Comparison of ENCODE assay signal across 1 cellular context in the genomic region with DNA sequence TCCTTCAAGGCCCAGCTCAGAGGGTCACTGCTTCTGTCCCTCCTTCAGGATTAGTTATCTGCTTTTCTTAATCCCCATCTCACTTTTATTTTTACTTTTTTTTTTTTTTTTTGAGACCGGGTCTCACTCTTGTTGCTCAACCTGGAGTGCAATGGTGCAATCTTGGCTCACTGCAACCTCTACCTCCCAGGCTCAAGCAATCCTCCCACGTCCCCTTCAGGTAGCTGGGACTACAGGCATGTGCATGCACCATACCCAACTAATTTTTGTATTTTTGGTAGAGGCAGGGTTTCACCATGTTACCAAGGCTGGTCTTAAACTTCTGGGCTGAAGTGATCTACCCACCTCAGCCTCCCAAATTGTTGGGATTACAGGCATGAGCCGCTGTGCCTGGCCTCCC.
TF ChIP-seq lines count a peak whose summit lies in the region.

No MANE protein-coding gene starts in this region.

TF ChIP-seq in HepG2, 621 proteins besides CTCF, POLR2A, EP300 and RAD21:
- TF ChIP-seq CEBPG (CRISPR knock-in tag; IDR thresholded peaks at IDR 0.05), result 0 out of 2 replicates have a peak, but pooled peaks have one; percentile 11
